In genomic region chr9:129280236-129281231, GRCh38 we compare ENCODE assay signal across 17 cellular contexts.
DNase-seq lines count a peak whose midpoint lies in the region; ATAC-seq and TF ChIP-seq lines count a peak whose summit lies in the region.
"Had no signal": no experiment of that assay in that cellular context is flagged by ENCODE, and none has a peak within 500 bp of the region (broad histone marks: within the 10 kb centered on the region; RNA-seq: fewer than 3 reads in every experiment).

No MANE protein-coding gene starts in this region.

- peaks cover 68 to 96% (median 80%) of the 10 kb centered on the region in 10 experiments for H3K4me1 ChIP-seq in BLaER1 treated with 17β-estradiol and CSF1 and Interleukin-3, amounts not matched to agents 10 nM and 100 nM

- intact Hi-C loops in sciatic nerve (cut with DNase I): no loop called here

- peak overlapping the region; percentile 12 to 98 (median 82); a peak in 19 of 22 replicates for H3K4me2 ChIP-seq in BLaER1 treated with 17β-estradiol and CSF1 and Interleukin-3, amounts not matched to agents 10 nM and 100 nM
- H3K4me2 ChIP-seq: neural progenitor cell had no signal

- H3K27ac ChIP-seq in BLaER1 treated with 17β-estradiol and CSF1 and Interleukin-3, amounts not matched to agents 10 nM and 100 nM: no peak overlapping the region; a peak in 1 of 22 replicates
- H3K27ac ChIP-seq: C4-2B, neural progenitor cell had no signal

- peak; percentile 14 for DNase-seq in GM13977 (ENCODE audit: low spot score)
- peak; percentile 42 for DNase-seq in ecto neural progenitor cell (ENCODE audit: low spot score)
- peak; percentile 50 for DNase-seq in sciatic nerve (ENCODE audit: low spot score)
- no peak for DNase-seq in UCSD-AML1 (lab: John Stamatoyannopoulos, UW; ENCODE audit: unreplicated experiment)
- no peak for DNase-seq in NOMO-1 treated with DMSO at 0.1 percent for 48 hours (lab: John Stamatoyannopoulos, UW; ENCODE audit: unreplicated experiment)
- DNase-seq: activated gamma-delta T cell treated with Interleukin-2 at 50 U/mL for 16 hours, DMS79 treated with DMSO at 0.1 percent for 48 hours, foreskin fibroblast, HFFc6, NCI-H187 treated with DMSO at 0.1 percent for 48 hours, NCI-H69, small intestine had no signal

- H4K20me1 ChIP-seq in BLaER1 treated with 17β-estradiol and CSF1 and Interleukin-3, amounts not matched to agents 10 nM and 100 nM: peaks cover 0 to 4% (median 0%) of the 10 kb centered on the region in 11 experiments; a peak in 2 of 22 replicates

- no peaks in the 10 kb centered on the region for H3K36me3 ChIP-seq in BLaER1 treated with 17β-estradiol and CSF1 and Interleukin-3, amounts not matched to agents 10 nM and 100 nM
- H3K36me3 ChIP-seq: neural progenitor cell had no signal

- ATAC-seq in sciatic nerve: no peak
- no peak for ATAC-seq in GM21423 (IDR thresholded peaks at IDR 0.05; ENCODE audit: unreplicated experiment)
- ATAC-seq: body of pancreas had no signal

- 0 out of 22 replicates have a peak overlapping the region, but pooled peaks of 1 of the 11 experiments have one; percentile 28 for H3K9ac ChIP-seq in BLaER1 treated with 17β-estradiol and CSF1 and Interleukin-3, amounts not matched to agents 10 nM and 100 nM
- H3K9ac ChIP-seq: neural progenitor cell had no signal

- in situ Hi-C loops in GM13977 (cut with MboI; ENCODE audit: low pct_unique_long_range_greater_than_20kb, low sequenced_read_pairs, unreplicated experiment): no loop called here

- no peaks in the 10 kb centered on the region for H3K9me3 ChIP-seq in BLaER1 treated with 17β-estradiol and CSF1 and Interleukin-3, amounts not matched to agents 10 nM and 100 nM (replicated peaks in 1 of 11)
- H3K9me3 ChIP-seq: body of pancreas had no signal

- peaks cover 0 to 28% (median 0%) of the 10 kb centered on the region in 11 experiments; a peak in 9 of 22 replicates for H3K27me3 ChIP-seq in BLaER1 treated with 17β-estradiol and CSF1 and Interleukin-3, amounts not matched to agents 10 nM and 100 nM
- H3K27me3 ChIP-seq: body of pancreas, neural progenitor cell had no signal

- H3K4me3 ChIP-seq in BLaER1 treated with 17β-estradiol and CSF1 and Interleukin-3, amounts not matched to agents 10 nM and 100 nM: no peak overlapping the region
- H3K4me3 ChIP-seq: body of pancreas, neural progenitor cell had no signal

- TF ChIP-seq CTCF in GM13977 (IDR thresholded peaks at IDR 0.05; ENCODE audit: extremely low read depth, insufficient read depth, missing control alignments): no peak

Comparison
In these comparisons a context has a peak if more than half of its experiments do, and no peak if none do; other contexts are left out.
1. DNase-seq: peak in GM13977 (single experiment), ecto neural progenitor cell (single experiment) and sciatic nerve (single experiment); none in UCSD-AML1 (single experiment) and NOMO-1 treated with DMSO at 0.1 percent for 48 hours (single experiment).